In the genomic region with DNA sequence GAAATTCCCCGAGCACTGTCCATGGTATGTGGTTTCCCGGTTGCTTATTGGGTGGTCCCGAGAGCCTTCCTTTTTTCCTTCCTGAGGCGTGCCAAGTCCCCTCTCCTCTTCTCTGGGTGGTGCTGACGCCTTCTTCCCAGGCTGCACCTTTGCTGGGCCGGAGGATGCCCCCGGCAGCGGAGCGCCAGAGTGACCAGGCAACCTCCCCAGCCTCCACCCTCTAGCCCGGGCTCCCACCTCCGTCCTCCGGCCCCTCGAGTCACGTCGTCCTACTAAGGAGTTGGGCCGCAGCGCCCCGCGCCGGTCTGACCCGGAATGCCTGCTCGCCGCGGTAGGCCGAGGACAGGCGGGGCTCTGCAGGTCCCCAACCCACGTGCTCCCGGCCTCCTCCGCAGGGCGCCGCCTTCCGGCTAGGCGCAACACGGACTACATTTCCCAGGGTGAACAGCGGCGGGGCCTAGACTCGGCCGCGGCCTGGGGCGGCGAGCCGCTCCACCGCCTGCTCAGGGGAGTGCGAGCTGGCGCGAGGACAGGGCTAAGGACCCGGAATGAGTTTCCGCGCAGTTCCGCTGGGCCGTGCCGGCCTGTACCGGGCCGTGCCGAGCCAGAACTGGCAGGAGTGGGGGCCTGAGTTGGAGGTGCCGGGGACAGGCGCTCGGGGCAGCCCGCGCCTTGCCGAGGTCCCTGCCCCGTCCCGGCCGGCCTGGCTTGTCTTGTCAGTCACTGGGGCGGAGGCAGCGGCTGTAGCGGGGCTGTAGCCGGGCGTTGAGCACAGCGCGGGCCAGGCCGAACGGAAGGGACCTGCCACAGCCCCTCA, we compare ENCODE assay signal across 1 cellular context.
TF ChIP-seq lines count a peak whose summit lies in the region.

A gene with protein sequence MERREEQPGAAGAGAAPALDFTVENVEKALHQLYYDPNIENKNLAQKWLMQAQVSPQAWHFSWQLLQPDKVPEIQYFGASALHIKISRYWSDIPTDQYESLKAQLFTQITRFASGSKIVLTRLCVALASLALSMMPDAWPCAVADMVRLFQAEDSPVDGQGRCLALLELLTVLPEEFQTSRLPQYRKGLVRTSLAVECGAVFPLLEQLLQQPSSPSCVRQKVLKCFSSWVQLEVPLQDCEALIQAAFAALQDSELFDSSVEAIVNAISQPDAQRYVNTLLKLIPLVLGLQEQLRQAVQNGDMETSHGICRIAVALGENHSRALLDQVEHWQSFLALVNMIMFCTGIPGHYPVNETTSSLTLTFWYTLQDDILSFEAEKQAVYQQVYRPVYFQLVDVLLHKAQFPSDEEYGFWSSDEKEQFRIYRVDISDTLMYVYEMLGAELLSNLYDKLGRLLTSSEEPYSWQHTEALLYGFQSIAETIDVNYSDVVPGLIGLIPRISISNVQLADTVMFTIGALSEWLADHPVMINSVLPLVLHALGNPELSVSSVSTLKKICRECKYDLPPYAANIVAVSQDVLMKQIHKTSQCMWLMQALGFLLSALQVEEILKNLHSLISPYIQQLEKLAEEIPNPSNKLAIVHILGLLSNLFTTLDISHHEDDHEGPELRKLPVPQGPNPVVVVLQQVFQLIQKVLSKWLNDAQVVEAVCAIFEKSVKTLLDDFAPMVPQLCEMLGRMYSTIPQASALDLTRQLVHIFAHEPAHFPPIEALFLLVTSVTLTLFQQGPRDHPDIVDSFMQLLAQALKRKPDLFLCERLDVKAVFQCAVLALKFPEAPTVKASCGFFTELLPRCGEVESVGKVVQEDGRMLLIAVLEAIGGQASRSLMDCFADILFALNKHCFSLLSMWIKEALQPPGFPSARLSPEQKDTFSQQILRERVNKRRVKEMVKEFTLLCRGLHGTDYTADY (plus strand): TSS at position 707 of the 817 bp plus-strand sequence. CDS start 651 bp downstream, outside the sequence.

TF ChIP-seq in WTC11, 78 proteins besides CTCF, POLR2A, EP300 and RAD21 (continued from another document):
- TF ChIP-seq, protein P1, sequence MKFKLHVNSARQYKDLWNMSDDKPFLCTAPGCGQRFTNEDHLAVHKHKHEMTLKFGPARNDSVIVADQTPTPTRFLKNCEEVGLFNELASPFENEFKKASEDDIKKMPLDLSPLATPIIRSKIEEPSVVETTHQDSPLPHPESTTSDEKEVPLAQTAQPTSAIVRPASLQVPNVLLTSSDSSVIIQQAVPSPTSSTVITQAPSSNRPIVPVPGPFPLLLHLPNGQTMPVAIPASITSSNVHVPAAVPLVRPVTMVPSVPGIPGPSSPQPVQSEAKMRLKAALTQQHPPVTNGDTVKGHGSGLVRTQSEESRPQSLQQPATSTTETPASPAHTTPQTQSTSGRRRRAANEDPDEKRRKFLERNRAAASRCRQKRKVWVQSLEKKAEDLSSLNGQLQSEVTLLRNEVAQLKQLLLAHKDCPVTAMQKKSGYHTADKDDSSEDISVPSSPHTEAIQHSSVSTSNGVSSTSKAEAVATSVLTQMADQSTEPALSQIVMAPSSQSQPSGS (CRISPR knock-in tag; IDR thresholded peaks at IDR 0.05; ENCODE audit: borderline replicate concordance, low read depth), result no peak
- TF ChIP-seq, protein P2, sequence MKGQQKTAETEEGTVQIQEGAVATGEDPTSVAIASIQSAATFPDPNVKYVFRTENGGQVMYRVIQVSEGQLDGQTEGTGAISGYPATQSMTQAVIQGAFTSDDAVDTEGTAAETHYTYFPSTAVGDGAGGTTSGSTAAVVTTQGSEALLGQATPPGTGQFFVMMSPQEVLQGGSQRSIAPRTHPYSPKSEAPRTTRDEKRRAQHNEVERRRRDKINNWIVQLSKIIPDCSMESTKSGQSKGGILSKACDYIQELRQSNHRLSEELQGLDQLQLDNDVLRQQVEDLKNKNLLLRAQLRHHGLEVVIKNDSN (CRISPR knock-in tag; IDR thresholded peaks at IDR 0.05), result peak; percentile 95
- TF ChIP-seq, protein P3, sequence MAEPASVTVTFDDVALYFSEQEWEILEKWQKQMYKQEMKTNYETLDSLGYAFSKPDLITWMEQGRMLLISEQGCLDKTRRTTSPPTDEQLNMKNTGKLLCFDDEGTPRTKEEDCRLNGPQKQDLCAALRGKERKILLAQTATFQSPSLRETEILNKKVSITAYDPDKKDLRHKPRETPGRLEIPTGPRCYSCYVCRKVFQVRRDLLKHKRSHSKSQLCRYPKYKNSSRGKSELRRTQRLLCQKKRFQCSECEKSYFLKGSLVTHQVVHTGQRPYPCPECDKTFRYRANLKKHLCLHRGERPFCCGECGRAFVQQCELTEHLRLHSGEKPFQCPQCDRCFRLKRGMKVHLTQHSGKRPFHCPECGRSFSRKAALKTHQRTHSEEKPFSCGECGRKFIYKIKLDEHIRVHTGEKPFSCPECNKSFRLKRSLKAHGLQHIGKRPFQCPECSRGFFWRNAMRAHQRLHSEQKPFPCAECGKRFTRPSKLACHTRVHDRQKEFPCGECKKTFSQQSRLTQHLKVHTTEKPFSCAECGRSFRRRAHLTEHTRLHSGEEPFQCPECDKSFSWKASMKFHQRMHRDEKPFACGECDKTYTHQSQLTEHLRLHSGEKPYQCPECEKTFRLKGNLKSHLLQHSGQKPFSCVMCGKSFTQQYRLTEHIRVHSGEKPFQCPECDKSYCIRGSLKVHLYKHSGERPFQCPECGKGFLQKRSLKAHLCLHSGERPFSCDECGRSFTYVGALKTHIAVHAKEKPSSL (CRISPR knock-in tag; conservative IDR thresholded peaks at IDR 0.05), result no peak
- TF ChIP-seq TCF7 (CRISPR knock-in tag; IDR thresholded peaks at IDR 0.05; ENCODE audit: low read depth) (no peak), GRHL2 (CRISPR knock-in tag; IDR thresholded peaks at IDR 0.05; ENCODE audit: insufficient replicate concordance, severe bottlenecking) (no peak), ZBTB21 (CRISPR knock-in tag; IDR thresholded peaks at IDR 0.05; ENCODE audit: borderline replicate concordance) (0 out of 2 replicates have a peak, but pooled peaks have one; percentile 31), ZNF121 (CRISPR knock-in tag; IDR thresholded peaks at IDR 0.05) (peak; percentile 59; the same call in 1 of the 2 replicates), CREM (CRISPR knock-in tag; IDR thresholded peaks at IDR 0.05) (peak; percentile 32; the same call in 1 of the 2 replicates), ZNF219 (CRISPR knock-in tag; IDR thresholded peaks at IDR 0.05; ENCODE audit: borderline replicate concordance) (no peak)
- TF ChIP-seq, protein P4, sequence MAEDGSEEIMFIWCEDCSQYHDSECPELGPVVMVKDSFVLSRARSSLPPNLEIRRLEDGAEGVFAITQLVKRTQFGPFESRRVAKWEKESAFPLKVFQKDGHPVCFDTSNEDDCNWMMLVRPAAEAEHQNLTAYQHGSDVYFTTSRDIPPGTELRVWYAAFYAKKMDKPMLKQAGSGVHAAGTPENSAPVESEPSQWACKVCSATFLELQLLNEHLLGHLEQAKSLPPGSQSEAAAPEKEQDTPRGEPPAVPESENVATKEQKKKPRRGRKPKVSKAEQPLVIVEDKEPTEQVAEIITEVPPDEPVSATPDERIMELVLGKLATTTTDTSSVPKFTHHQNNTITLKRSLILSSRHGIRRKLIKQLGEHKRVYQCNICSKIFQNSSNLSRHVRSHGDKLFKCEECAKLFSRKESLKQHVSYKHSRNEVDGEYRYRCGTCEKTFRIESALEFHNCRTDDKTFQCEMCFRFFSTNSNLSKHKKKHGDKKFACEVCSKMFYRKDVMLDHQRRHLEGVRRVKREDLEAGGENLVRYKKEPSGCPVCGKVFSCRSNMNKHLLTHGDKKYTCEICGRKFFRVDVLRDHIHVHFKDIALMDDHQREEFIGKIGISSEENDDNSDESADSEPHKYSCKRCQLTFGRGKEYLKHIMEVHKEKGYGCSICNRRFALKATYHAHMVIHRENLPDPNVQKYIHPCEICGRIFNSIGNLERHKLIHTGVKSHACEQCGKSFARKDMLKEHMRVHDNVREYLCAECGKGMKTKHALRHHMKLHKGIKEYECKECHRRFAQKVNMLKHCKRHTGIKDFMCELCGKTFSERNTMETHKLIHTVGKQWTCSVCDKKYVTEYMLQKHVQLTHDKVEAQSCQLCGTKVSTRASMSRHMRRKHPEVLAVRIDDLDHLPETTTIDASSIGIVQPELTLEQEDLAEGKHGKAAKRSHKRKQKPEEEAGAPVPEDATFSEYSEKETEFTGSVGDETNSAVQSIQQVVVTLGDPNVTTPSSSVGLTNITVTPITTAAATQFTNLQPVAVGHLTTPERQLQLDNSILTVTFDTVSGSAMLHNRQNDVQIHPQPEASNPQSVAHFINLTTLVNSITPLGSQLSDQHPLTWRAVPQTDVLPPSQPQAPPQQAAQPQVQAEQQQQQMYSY (CRISPR knock-in tag; IDR thresholded peaks at IDR 0.05), result no peak
TF ChIP-seq in WTC11: peak in this region for 21.
